15 cellular contexts compared by ENCODE assay signal in the genomic region with DNA sequence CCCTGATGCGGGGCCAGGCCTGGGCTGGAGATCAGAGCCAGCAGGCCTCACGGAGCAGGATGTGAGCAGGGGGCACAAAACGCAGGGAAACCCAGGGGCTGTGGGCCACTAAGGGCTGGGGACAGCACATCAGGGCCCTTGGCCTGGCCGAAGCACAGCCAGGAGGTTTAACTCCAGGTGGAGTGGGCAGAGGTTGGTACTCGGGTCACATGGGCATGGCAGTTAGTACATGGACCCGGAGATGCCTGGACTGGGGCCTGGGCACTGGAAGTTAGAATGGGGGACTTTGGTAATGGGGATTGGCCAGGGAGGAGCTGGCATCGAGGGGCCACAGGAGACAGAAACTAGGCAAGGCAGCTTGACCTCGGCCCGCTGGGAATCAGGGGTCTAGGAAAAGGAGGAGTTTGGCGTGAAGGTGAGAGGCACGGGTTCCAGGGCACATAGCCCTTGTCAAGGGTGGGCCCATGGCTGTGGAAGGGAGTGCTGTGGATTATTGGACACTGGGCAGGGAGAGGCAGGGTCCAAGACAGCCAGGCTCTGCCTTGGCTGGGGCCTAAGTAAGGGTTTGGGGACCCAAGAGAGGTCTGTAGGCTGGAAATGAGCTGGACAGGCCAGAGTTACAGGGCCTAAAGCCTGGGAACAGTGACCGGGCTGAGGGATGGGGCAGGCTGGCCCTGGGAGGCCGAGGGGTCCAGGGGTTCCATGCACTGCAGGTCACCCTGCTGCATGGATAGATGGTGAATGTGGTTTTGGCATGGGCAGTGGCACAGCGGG. TPM values are rescaled to one million over a fixed set of nuclear protein-coding genes. Genes with fewer than 3 reads are reported as not detected.
"Had no signal": no experiment of that assay in that cellular context is flagged by ENCODE, and none has a peak within 500 bp of the region (broad histone marks: within the 10 kb centered on the region; RNA-seq: fewer than 3 reads in every experiment).

No MANE protein-coding gene starts in this region.

- H3K36me3 Mint-ChIP-seq: activated naive CD8-positive, alpha-beta T cell treated with anti-CD3 and anti-CD28 coated beads, Interleukin-2, amount 10 ng/mL, durations not matched to agents 7 days and 5 days; mesothelial cell of epicardium had no signal

- H3K27me3 Mint-ChIP-seq: activated naive CD8-positive, alpha-beta T cell treated with anti-CD3 and anti-CD28 coated beads, Interleukin-2, amount 10 ng/mL, durations not matched to agents 7 days and 5 days; stimulated activated naive CD8-positive, alpha-beta T cell treated with anti-CD3 and anti-CD28 coated beads, Interleukin-15, Interleukin-2, amounts not matched to agents 100 ng/mL and 50 ng/mL, for 24 hours had no signal

- H3K27me3 ChIP-seq: hepatocyte had no signal

- H3K9me3 Mint-ChIP-seq: activated naive CD8-positive, alpha-beta T cell treated with anti-CD3 and anti-CD28 coated beads, Interleukin-2, amount 10 ng/mL, durations not matched to agents 7 days and 5 days; mesothelial cell of epicardium; stimulated activated naive CD8-positive, alpha-beta T cell treated with anti-CD3 and anti-CD28 coated beads, Interleukin-15, Interleukin-2, amounts not matched to agents 100 ng/mL and 50 ng/mL, for 24 hours had no signal

- H3K4me2 ChIP-seq: hepatocyte had no signal

- DNase-seq: activated CD4-positive, alpha-beta T cell treated with anti-CD3 and anti-CD28 coated beads, Interleukin-2, amount 50 U/mL, for 1 hour; activated naive CD8-positive, alpha-beta T cell treated with anti-CD3 and anti-CD28 coated beads, Interleukin-2, amount 10 ng/mL, durations not matched to agents 7 days and 5 days; anterior cingulate cortex; effector CD4-positive, alpha-beta T cell; nucleus accumbens; SHP77; stimulated activated CD4-positive, alpha-beta T cell treated with anti-CD3 and anti-CD28 coated beads, Interleukin-4, amount 100 ng/mL, for 1 hour; stimulated activated CD8-positive, alpha-beta memory T cell treated with anti-CD3 and anti-CD28 coated beads, Interleukin-4, amount 100 ng/mL, for 48 hours had no signal

- H3K27ac ChIP-seq: hepatocyte, thoracic aorta had no signal

- H3K4me3 ChIP-seq: hepatocyte, thoracic aorta had no signal

- H3K27ac Mint-ChIP-seq: activated naive CD8-positive, alpha-beta T cell treated with anti-CD3 and anti-CD28 coated beads, Interleukin-2, amount 10 ng/mL, durations not matched to agents 7 days and 5 days; mesothelial cell of epicardium; progenitor cell of endocrine pancreas had no signal

- H3K9me3 ChIP-seq: thoracic aorta had no signal

- H3K36me3 ChIP-seq: thoracic aorta had no signal

- H2AFZ ChIP-seq: hepatocyte had no signal

- H3K79me2 ChIP-seq: hepatocyte had no signal

- H3K4me3 Mint-ChIP-seq: activated naive CD8-positive, alpha-beta T cell treated with anti-CD3 and anti-CD28 coated beads, Interleukin-2, amount 10 ng/mL, durations not matched to agents 7 days and 5 days; mesothelial cell of epicardium; stimulated activated naive CD8-positive, alpha-beta T cell treated with anti-CD3 and anti-CD28 coated beads, Interleukin-15, Interleukin-2, amounts not matched to agents 100 ng/mL and 50 ng/mL, for 24 hours had no signal

RNA-seq across cellular contexts. Expression of a gene that starts 41.6 kb away (rescaled TPM):
- total RNA-seq: fibroblast of lung, myocyte, progenitor cell of endocrine pancreas had no signal
